ENCODE assay signal across 10 cellular contexts in the genomic region with DNA sequence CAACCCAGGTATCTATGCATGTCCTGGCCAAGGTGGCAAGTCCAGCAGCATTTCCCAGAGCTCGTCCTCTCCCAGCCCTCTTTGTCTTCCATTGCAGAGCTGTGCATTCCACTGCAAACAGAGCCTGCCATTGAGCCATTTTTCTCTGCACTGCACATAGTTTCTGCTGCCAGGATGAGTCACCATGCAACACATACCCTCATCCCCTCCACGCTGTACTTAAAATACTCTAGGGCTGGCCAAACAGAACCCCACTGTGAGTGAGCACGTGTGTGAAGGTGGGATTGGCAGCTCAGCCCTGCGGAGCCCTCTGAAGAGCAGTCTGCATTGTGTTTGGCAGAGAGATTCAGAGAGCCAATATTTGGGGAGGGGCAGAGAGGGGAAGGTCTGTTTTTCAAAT. TPM values are rescaled to one million over a fixed set of nuclear protein-coding genes. Genes with fewer than 3 reads are reported as not detected.
DNase-seq lines count a peak whose midpoint lies in the region; ATAC-seq and TF ChIP-seq lines count a peak whose summit lies in the region.
"Had no signal": no experiment of that assay in that cellular context is flagged by ENCODE, and none has a peak within 500 bp of the region (broad histone marks: within the 10 kb centered on the region; RNA-seq: fewer than 3 reads in every experiment).

No MANE protein-coding gene starts in this region.

- DNase-seq in Ammon's horn (ENCODE audit: low spot score) (peak; percentile 83), NCI-H2107 treated with DMSO at 0.1 percent for 48 hours (lab: John Stamatoyannopoulos, UW; ENCODE audit: unreplicated experiment) (peak; percentile 86), chondrocyte (ENCODE audit: low spot score) (no peak), mucosa of descending colon (peak in 1 of 3 donors; percentile 25), HuH-7.5 (ENCODE audit: low spot score) (no peak), NCI-H1694 treated with DMSO at 0.1 percent for 48 hours (lab: John Stamatoyannopoulos, UW) (no peak)
- DNase-seq: activated CD4-positive, alpha-beta memory T cell treated with anti-CD3 and anti-CD28 coated beads, Interleukin-2, amount 10 ng/mL, durations not matched to agents 7 days and 5 days; GF-D8 had no signal

- peaks cover 4% of the 10 kb centered on the region for H3K4me1 Mint-ChIP-seq in chondrocyte (ENCODE audit: low read depth)

- H3K36me3 Mint-ChIP-seq in chondrocyte (ENCODE audit: low read depth): peaks cover 3% of the 10 kb centered on the region

- H3K27me3 Mint-ChIP-seq in chondrocyte (ENCODE audit: low read depth): no peaks in the 10 kb centered on the region

- peak overlapping the region; percentile 7 for H3K4me3 ChIP-seq in mucosa of descending colon

- ATAC-seq in mucosa of descending colon: no peak
- no peak for ATAC-seq in GM21423 (IDR thresholded peaks at IDR 0.05; ENCODE audit: unreplicated experiment)
- no peak for ATAC-seq in HG03095 (IDR thresholded peaks at IDR 0.05; ENCODE audit: unreplicated experiment)

- TF ChIP-seq CTCF in chondrocyte (IDR thresholded peaks at IDR 0.05): no peak
- TF ChIP-seq CTCF in mucosa of descending colon (IDR thresholded peaks at IDR 0.05): no peak

- no peaks in the 10 kb centered on the region for H3K36me3 ChIP-seq in mucosa of descending colon (ENCODE audit: low read depth)

- intact Hi-C loops in mucosa of descending colon (cut with DNase I, micrococcal nuclease): no loop called here

- H3K4me3 Mint-ChIP-seq in chondrocyte (ENCODE audit: unreplicated experiment): no peak overlapping the region
- H3K4me3 Mint-ChIP-seq: activated CD4-positive, alpha-beta memory T cell treated with anti-CD3 and anti-CD28 coated beads, Interleukin-2, amount 10 ng/mL, durations not matched to agents 7 days and 5 days had no signal

- H3K9me3 ChIP-seq in mucosa of descending colon: no peaks in the 10 kb centered on the region

- peak overlapping the region; percentile 17 for H3K27ac Mint-ChIP-seq in chondrocyte (ENCODE audit: unreplicated experiment)
- H3K27ac Mint-ChIP-seq: activated CD4-positive, alpha-beta memory T cell treated with anti-CD3 and anti-CD28 coated beads, Interleukin-2, amount 10 ng/mL, durations not matched to agents 7 days and 5 days had no signal

- no peaks in the 10 kb centered on the region for H3K9me3 Mint-ChIP-seq in chondrocyte (ENCODE audit: low read depth)
- H3K9me3 Mint-ChIP-seq: activated CD4-positive, alpha-beta memory T cell treated with anti-CD3 and anti-CD28 coated beads, Interleukin-2, amount 10 ng/mL, durations not matched to agents 7 days and 5 days had no signal

- H3K4me1 ChIP-seq in mucosa of descending colon (ENCODE audit: low read depth): peaks cover 38% of the 10 kb centered on the region

RNA-seq across cellular contexts. Expression of gene ATP1B1, which starts 3.9 kb away (rescaled TPM):
- total RNA-seq in chondrocyte (104 to 225 TPM (median 105 TPM) in 3 replicates), mucosa of descending colon (100 to 1,000 TPM; 342 to 860 (median 744) TPM)

Comparison
In these comparisons a context has a peak if more than half of its experiments do, and no peak if none do; other contexts are left out.
1. DNase-seq: peak in Ammon's horn (single experiment) and NCI-H2107 treated with DMSO at 0.1 percent for 48 hours (single experiment); none in chondrocyte (single experiment), HuH-7.5 (single experiment) and NCI-H1694 treated with DMSO at 0.1 percent for 48 hours (single experiment).